Comparison of ENCODE assay signal across 8 cellular contexts in genomic region chr17:64661981-64662773, GRCh38. TPM values are rescaled to one million over a fixed set of nuclear protein-coding genes. Genes with fewer than 3 reads are reported as not detected.
DNase-seq lines count a peak whose midpoint lies in the region; ATAC-seq and TF ChIP-seq lines count a peak whose summit lies in the region.

Gene SMURF2, minus strand, starts transcription at chr17:64662307. Its CDS starts 427 bp downstream, at chr17:64661880.

- peaks cover 32% of the 10 kb centered on the region for H3K4me1 Mint-ChIP-seq in dendritic cell treated with granulocyte-macrophage colony-stimulating factor and Interleukin-4, amounts not matched to agents 40 ng/mL and 50 ng/mL, for 4 days (ENCODE audit: low read depth)

- peaks cover 3% of the 10 kb centered on the region for H3K27me3 Mint-ChIP-seq in dendritic cell treated with granulocyte-macrophage colony-stimulating factor and Interleukin-4, amounts not matched to agents 40 ng/mL and 50 ng/mL, for 4 days

- DNase-seq in AG08395 (ENCODE audit: low spot score) (peak; percentile 89), NCI-H2227 (lab: John Stamatoyannopoulos, UW; ENCODE audit: unreplicated experiment) (peak; percentile 85)
- peak; percentile 77 for DNase-seq in activated CD4-positive, alpha-beta T cell treated with anti-CD3 and anti-CD28 coated beads, Interleukin-2, amount 50 U/mL, for 1 hour
- peak; percentile 74 for DNase-seq in stimulated activated CD4-positive, alpha-beta T cell treated with anti-CD3 and anti-CD28 coated beads, Interleukin-4, amount 100 ng/mL, for 24 hours

- WGBS in liver, result 1% methylated on average over 91 of the region's 94 CpGs

- TF ChIP-seq CTCF in liver (IDR thresholded peaks at IDR 0.05; ENCODE audit: low read depth, low read length, missing input control), result no peak

- no peaks in the 10 kb centered on the region for H3K9me3 ChIP-seq in liver (ENCODE audit: control insufficient read depth in 4 of 4, low read length in 3 of 4)

- H3K27ac ChIP-seq in liver (ENCODE audit: low read depth in 1 of 2, low read length in 2 of 2), result peak within 1 kb of the TSS; percentile 69 to 72

- no peaks in the 10 kb centered on the region for H3K27me3 ChIP-seq in liver (ENCODE audit: control insufficient read depth in 4 of 4, insufficient read depth in 4 of 4, low read length in 3 of 4)

- peak within 1 kb of the TSS; percentile 96 for H3K4me3 Mint-ChIP-seq in dendritic cell treated with granulocyte-macrophage colony-stimulating factor and Interleukin-4, amounts not matched to agents 40 ng/mL and 50 ng/mL, for 4 days

- H3K36me3 Mint-ChIP-seq in dendritic cell treated with granulocyte-macrophage colony-stimulating factor and Interleukin-4, amounts not matched to agents 40 ng/mL and 50 ng/mL, for 4 days (ENCODE audit: low read depth), result peaks cover 16% of the 10 kb centered on the region

- no peaks in the 10 kb centered on the region for H3K9me3 Mint-ChIP-seq in dendritic cell treated with granulocyte-macrophage colony-stimulating factor and Interleukin-4, amounts not matched to agents 40 ng/mL and 50 ng/mL, for 4 days

- H3K4me1 ChIP-seq in liver (ENCODE audit: control insufficient read depth in 4 of 4, insufficient read depth in 4 of 4, low read length in 3 of 4), result peaks cover 5 to 19% (median 11%) of the 10 kb centered on the region in 4 donors

- no peaks in the 10 kb centered on the region for H3K36me3 ChIP-seq in liver (ENCODE audit: control insufficient read depth in 4 of 4, insufficient read depth in 3 of 4, low read depth in 1 of 4, low read length in 3 of 4)

- H3K27ac Mint-ChIP-seq in dendritic cell treated with granulocyte-macrophage colony-stimulating factor and Interleukin-4, amounts not matched to agents 40 ng/mL and 50 ng/mL, for 4 days, result peak within 1 kb of the TSS; percentile 93

- peak within 1 kb of the TSS; percentile 74 to 76 for H3K9ac ChIP-seq in liver (ENCODE audit: low read depth in 1 of 2, low read length in 2 of 2)

- peak within 1 kb of the TSS; percentile 62 to 97 (median 80) for H3K4me3 ChIP-seq in liver (ENCODE audit: low read depth in 1 of 3, low read length in 3 of 3)

- ATAC-seq in GM18520 (IDR thresholded peaks at IDR 0.05; ENCODE audit: unreplicated experiment) (peak; percentile 76), HG03045 (IDR thresholded peaks at IDR 0.05; ENCODE audit: unreplicated experiment) (peak; percentile 82)

- intact Hi-C loops in dendritic cell treated with granulocyte-macrophage colony-stimulating factor and Interleukin-4, amounts not matched to agents 40 ng/mL and 50 ng/mL, for 4 days (cut with micrococcal nuclease), result loop anchor here (5.0 kb wide), 1 partner anchor 85 kb away; no protein-coding TSS in a partner anchor

- TF ChIP-seq RAD21 in liver (IDR thresholded peaks at IDR 0.05), result no peak

TF ChIP-seq in liver, 16 proteins besides CTCF, POLR2A, EP300 and RAD21:
- TF ChIP-seq, protein P1, sequence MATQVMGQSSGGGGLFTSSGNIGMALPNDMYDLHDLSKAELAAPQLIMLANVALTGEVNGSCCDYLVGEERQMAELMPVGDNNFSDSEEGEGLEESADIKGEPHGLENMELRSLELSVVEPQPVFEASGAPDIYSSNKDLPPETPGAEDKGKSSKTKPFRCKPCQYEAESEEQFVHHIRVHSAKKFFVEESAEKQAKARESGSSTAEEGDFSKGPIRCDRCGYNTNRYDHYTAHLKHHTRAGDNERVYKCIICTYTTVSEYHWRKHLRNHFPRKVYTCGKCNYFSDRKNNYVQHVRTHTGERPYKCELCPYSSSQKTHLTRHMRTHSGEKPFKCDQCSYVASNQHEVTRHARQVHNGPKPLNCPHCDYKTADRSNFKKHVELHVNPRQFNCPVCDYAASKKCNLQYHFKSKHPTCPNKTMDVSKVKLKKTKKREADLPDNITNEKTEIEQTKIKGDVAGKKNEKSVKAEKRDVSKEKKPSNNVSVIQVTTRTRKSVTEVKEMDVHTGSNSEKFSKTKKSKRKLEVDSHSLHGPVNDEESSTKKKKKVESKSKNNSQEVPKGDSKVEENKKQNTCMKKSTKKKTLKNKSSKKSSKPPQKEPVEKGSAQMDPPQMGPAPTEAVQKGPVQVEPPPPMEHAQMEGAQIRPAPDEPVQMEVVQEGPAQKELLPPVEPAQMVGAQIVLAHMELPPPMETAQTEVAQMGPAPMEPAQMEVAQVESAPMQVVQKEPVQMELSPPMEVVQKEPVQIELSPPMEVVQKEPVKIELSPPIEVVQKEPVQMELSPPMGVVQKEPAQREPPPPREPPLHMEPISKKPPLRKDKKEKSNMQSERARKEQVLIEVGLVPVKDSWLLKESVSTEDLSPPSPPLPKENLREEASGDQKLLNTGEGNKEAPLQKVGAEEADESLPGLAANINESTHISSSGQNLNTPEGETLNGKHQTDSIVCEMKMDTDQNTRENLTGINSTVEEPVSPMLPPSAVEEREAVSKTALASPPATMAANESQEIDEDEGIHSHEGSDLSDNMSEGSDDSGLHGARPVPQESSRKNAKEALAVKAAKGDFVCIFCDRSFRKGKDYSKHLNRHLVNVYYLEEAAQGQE (IDR thresholded peaks at IDR 0.05), result no peak
- TF ChIP-seq, protein P2, sequence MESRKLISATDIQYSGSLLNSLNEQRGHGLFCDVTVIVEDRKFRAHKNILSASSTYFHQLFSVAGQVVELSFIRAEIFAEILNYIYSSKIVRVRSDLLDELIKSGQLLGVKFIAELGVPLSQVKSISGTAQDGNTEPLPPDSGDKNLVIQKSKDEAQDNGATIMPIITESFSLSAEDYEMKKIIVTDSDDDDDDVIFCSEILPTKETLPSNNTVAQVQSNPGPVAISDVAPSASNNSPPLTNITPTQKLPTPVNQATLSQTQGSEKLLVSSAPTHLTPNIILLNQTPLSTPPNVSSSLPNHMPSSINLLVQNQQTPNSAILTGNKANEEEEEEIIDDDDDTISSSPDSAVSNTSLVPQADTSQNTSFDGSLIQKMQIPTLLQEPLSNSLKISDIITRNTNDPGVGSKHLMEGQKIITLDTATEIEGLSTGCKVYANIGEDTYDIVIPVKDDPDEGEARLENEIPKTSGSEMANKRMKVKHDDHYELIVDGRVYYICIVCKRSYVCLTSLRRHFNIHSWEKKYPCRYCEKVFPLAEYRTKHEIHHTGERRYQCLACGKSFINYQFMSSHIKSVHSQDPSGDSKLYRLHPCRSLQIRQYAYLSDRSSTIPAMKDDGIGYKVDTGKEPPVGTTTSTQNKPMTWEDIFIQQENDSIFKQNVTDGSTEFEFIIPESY (IDR thresholded peaks at IDR 0.05), result no peak
- no peak for TF ChIP-seq SP1 (IDR thresholded peaks at IDR 0.05)
- TF ChIP-seq, protein P3, sequence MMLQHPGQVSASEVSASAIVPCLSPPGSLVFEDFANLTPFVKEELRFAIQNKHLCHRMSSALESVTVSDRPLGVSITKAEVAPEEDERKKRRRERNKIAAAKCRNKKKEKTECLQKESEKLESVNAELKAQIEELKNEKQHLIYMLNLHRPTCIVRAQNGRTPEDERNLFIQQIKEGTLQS (IDR thresholded peaks at IDR 0.05), result no peak
- TF ChIP-seq YY1 (IDR thresholded peaks at IDR 0.05), result peak; percentile 48
- TF ChIP-seq, protein P4, sequence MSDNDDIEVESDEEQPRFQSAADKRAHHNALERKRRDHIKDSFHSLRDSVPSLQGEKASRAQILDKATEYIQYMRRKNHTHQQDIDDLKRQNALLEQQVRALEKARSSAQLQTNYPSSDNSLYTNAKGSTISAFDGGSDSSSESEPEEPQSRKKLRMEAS (IDR thresholded peaks at IDR 0.05), result no peak

RNA-seq across cellular contexts. Expression of gene SMURF2, which starts in this region (rescaled TPM):
- total RNA-seq in liver, result 1 to 10 TPM; 4.9 to 6.9 TPM
- polyA plus RNA-seq in liver, result 1 to 10 TPM; 2.0 to 2.1 TPM

Comparison
In these comparisons a context has a peak if more than half of its experiments do, and no peak if none do; other contexts are left out.
1. Peak in every context shown above with its lines: DNase-seq, ATAC-seq, H3K4me3 ChIP-seq and H3K27ac ChIP-seq.